Comparison of ENCODE assay signal across 8 cellular contexts in genomic region chr4:73021634-73022033, GRCh38. TPM values are rescaled to one million over a fixed set of nuclear protein-coding genes. Genes with fewer than 3 reads are reported as not detected.
DNase-seq lines count a peak whose midpoint lies in the region; ATAC-seq and TF ChIP-seq lines count a peak whose summit lies in the region.

No MANE protein-coding gene starts in this region.

- TF ChIP-seq CTCF in RWPE2 (IDR thresholded peaks at IDR 0.05; ENCODE audit: poor library complexity, severe bottlenecking) (peak; percentile 77), Peyer's patch (IDR thresholded peaks at IDR 0.05) (peak in 1 of 6 experiments; percentile 11)

- no peaks in the 10 kb centered on the region for H3K9me3 Mint-ChIP-seq in activated naive CD8-positive, alpha-beta T cell treated with anti-CD3 and anti-CD28 coated beads, Interleukin-2, amount 50 U/mL, for 24 hours
- H3K9me3 Mint-ChIP-seq in activated naive CD8-positive, alpha-beta T cell treated with anti-CD3 and anti-CD28 coated beads for 36 hours, result no peaks in the 10 kb centered on the region

- H3K36me3 ChIP-seq in RWPE2 (ENCODE audit: low read depth), result no peaks in the 10 kb centered on the region
- H3K36me3 ChIP-seq in Peyer's patch, result no peaks in the 10 kb centered on the region
- no peaks in the 10 kb centered on the region for H3K36me3 ChIP-seq in MG63

- DNase-seq in activated naive CD8-positive, alpha-beta T cell treated with anti-CD3 and anti-CD28 coated beads, Interleukin-2, amount 50 U/mL, for 24 hours, result no peak
- DNase-seq in activated naive CD8-positive, alpha-beta T cell treated with anti-CD3 and anti-CD28 coated beads for 36 hours, result no peak
- DNase-seq in RWPE2 (ENCODE audit: low spot score) (no peak), glomerular visceral epithelial cell (ENCODE audit: extremely low spot score) (peak; percentile 64), Peyer's patch (no peak), substantia nigra (lab: John Stamatoyannopoulos, UW) (no peak), MG63 (no peak)

- H3K27ac Mint-ChIP-seq in activated naive CD8-positive, alpha-beta T cell treated with anti-CD3 and anti-CD28 coated beads, Interleukin-2, amount 50 U/mL, for 24 hours, result no peak overlapping the region
- H3K27ac Mint-ChIP-seq in activated naive CD8-positive, alpha-beta T cell treated with anti-CD3 and anti-CD28 coated beads for 36 hours, result no peak overlapping the region

- H3K36me3 Mint-ChIP-seq in activated naive CD8-positive, alpha-beta T cell treated with anti-CD3 and anti-CD28 coated beads, Interleukin-2, amount 50 U/mL, for 24 hours (ENCODE audit: low read depth), result no peaks in the 10 kb centered on the region
- no peaks in the 10 kb centered on the region for H3K36me3 Mint-ChIP-seq in activated naive CD8-positive, alpha-beta T cell treated with anti-CD3 and anti-CD28 coated beads for 36 hours

- H3K4me1 ChIP-seq in RWPE2 (ENCODE audit: insufficient read depth, poor library complexity, severe bottlenecking) (no peaks in the 10 kb centered on the region), Peyer's patch (no peaks in the 10 kb centered on the region)

- TF ChIP-seq POLR2A in Peyer's patch (IDR thresholded peaks at IDR 0.05), result no peak

- no peaks in the 10 kb centered on the region for H3K4me1 Mint-ChIP-seq in activated naive CD8-positive, alpha-beta T cell treated with anti-CD3 and anti-CD28 coated beads, Interleukin-2, amount 50 U/mL, for 24 hours
- peaks cover 4% of the 10 kb centered on the region for H3K4me1 Mint-ChIP-seq in activated naive CD8-positive, alpha-beta T cell treated with anti-CD3 and anti-CD28 coated beads for 36 hours

- H3K27me3 Mint-ChIP-seq in activated naive CD8-positive, alpha-beta T cell treated with anti-CD3 and anti-CD28 coated beads, Interleukin-2, amount 50 U/mL, for 24 hours, result peaks cover 8% of the 10 kb centered on the region
- H3K27me3 Mint-ChIP-seq in activated naive CD8-positive, alpha-beta T cell treated with anti-CD3 and anti-CD28 coated beads for 36 hours, result peaks cover 15% of the 10 kb centered on the region

- H3K27ac ChIP-seq in RWPE2 (ENCODE audit: poor library complexity, severe bottlenecking) (no peak overlapping the region), Peyer's patch (no peak overlapping the region), substantia nigra (ENCODE audit: low read depth, low read length, poor library complexity, severe bottlenecking) (no peak overlapping the region)

- H3K27me3 ChIP-seq in RWPE2 (ENCODE audit: insufficient read depth, poor library complexity, severe bottlenecking) (no peaks in the 10 kb centered on the region), Peyer's patch (no peaks in the 10 kb centered on the region), MG63 (no peaks in the 10 kb centered on the region)

- no peak overlapping the region for H3K4me3 ChIP-seq in RWPE2 (ENCODE audit: severe bottlenecking)
- no peak overlapping the region for H3K4me3 ChIP-seq in Peyer's patch
- H3K4me3 ChIP-seq in MG63, result no peak overlapping the region

- ATAC-seq in activated naive CD8-positive, alpha-beta T cell treated with anti-CD3 and anti-CD28 coated beads, Interleukin-2, amount 50 U/mL, for 24 hours, result peak; percentile 71
- peak; percentile 63 for ATAC-seq in HG03060 (IDR thresholded peaks at IDR 0.05; ENCODE audit: low read depth, unreplicated experiment)
- ATAC-seq in RWPE2 (ENCODE audit: low read depth), result peak; percentile 83

- H3K4me3 Mint-ChIP-seq in activated naive CD8-positive, alpha-beta T cell treated with anti-CD3 and anti-CD28 coated beads, Interleukin-2, amount 50 U/mL, for 24 hours, result no peak overlapping the region
- H3K4me3 Mint-ChIP-seq in activated naive CD8-positive, alpha-beta T cell treated with anti-CD3 and anti-CD28 coated beads for 36 hours, result no peak overlapping the region

- H3K9me3 ChIP-seq in RWPE2 (ENCODE audit: severe bottlenecking) (no peaks in the 10 kb centered on the region), Peyer's patch (no peaks in the 10 kb centered on the region), MG63 (no peaks in the 10 kb centered on the region)

RNA-seq across cellular contexts. Expression of gene COX18, which starts 47.9 kb away (rescaled TPM):
- total RNA-seq in activated naive CD8-positive, alpha-beta T cell treated with anti-CD3 and anti-CD28 coated beads for 36 hours, result 10 to 100 TPM; 22.7 to 24.5 TPM
- 10 to 100 TPM in 3 of 4 donors, 1 to 10 TPM in 1; 8.8 to 14.9 (median 10.7) TPM for total RNA-seq in Peyer's patch
- 17.8 and 18.2 TPM in 2 replicates for total RNA-seq in MG63 (2014; rRNA removed; shearing (Covaris generic); ENCODE audit: low replicate concordance)
